1 cellular context compared by ENCODE assay signal in genomic region chr11:118878187-118878586, GRCh38.
TF ChIP-seq lines count a peak whose summit lies in the region.

No MANE protein-coding gene starts in this region.

TF ChIP-seq in SK-N-SH treated with all-trans-retinoic acid at 6 μM for 48 hours, 23 proteins besides CTCF, POLR2A, EP300 and RAD21 (continued from another document):
- no peak for TF ChIP-seq POU6F1 (CRISPR knock-in tag; IDR thresholded peaks at IDR 0.05; ENCODE audit: borderline replicate concordance, low read depth)
